ENCODE assay signal across 1 cellular context in the genomic region with DNA sequence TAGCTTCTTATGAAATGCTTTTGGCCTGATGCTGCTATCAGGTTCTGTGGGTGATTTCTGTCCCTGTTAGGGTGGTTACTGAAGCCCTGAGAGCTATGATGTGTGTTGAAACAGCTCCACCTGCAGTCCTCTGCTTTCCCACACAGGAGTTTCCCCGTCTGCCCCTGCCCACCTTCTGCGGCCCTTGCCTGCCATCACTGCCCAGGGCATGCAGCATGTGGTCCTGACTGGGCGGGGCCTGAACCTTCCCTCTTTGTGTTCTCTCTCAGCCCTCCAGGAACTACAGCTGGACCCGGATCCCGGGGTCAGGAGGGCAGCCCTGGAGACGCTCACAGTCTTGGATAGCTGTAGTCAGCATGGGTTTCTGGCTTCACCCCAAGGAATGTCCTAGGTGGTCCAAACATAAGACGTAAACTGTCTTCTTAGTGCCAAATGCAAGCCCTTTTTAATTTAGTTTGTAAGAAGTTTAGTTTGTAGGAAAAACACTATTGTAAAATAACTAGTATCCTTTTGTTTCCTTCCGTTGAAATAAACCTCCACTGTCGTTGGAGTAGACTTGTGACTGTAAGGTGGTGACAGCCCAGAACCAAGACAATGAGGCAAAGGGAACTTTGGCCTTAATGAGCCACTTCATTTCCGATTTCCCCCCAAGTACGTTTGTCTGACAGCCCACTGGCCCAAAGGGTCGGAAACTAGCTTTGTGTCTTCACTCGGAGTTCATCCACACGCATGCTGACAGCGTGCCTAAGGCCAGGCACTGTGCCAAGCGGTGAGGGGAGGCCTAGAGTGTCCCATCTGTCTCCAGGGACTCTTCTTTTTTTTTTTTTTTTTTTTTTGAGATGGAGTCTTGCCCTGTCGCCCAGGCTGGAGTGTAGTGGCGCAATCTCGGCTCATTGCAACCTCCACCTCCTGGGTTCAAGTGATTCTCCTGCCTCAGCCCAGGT.
A peak's percentile ranks its signal among the peaks of the same experiment; 100 is the strongest.
TF ChIP-seq lines count a peak whose summit lies in the region.

No MANE protein-coding gene starts in this region.

TF ChIP-seq in H1, 55 proteins besides CTCF, POLR2A, EP300 and RAD21:
- TF ChIP-seq, protein P1, sequence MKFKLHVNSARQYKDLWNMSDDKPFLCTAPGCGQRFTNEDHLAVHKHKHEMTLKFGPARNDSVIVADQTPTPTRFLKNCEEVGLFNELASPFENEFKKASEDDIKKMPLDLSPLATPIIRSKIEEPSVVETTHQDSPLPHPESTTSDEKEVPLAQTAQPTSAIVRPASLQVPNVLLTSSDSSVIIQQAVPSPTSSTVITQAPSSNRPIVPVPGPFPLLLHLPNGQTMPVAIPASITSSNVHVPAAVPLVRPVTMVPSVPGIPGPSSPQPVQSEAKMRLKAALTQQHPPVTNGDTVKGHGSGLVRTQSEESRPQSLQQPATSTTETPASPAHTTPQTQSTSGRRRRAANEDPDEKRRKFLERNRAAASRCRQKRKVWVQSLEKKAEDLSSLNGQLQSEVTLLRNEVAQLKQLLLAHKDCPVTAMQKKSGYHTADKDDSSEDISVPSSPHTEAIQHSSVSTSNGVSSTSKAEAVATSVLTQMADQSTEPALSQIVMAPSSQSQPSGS (IDR thresholded peaks at IDR 0.05; ENCODE audit: low read length) = no peak
- TF ChIP-seq, protein P2, sequence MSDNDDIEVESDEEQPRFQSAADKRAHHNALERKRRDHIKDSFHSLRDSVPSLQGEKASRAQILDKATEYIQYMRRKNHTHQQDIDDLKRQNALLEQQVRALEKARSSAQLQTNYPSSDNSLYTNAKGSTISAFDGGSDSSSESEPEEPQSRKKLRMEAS (IDR thresholded peaks at IDR 0.05) = peak; percentile 82
- peak; percentile 75; the same call in 1 of the 2 replicates for TF ChIP-seq YY1 (IDR thresholded peaks at IDR 0.05; ENCODE audit: low read depth, low read length)
- TF ChIP-seq, protein P3, sequence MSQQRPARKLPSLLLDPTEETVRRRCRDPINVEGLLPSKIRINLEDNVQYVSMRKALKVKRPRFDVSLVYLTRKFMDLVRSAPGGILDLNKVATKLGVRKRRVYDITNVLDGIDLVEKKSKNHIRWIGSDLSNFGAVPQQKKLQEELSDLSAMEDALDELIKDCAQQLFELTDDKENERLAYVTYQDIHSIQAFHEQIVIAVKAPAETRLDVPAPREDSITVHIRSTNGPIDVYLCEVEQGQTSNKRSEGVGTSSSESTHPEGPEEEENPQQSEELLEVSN (IDR thresholded peaks at IDR 0.05) = no peak
- TF ChIP-seq, protein P4, sequence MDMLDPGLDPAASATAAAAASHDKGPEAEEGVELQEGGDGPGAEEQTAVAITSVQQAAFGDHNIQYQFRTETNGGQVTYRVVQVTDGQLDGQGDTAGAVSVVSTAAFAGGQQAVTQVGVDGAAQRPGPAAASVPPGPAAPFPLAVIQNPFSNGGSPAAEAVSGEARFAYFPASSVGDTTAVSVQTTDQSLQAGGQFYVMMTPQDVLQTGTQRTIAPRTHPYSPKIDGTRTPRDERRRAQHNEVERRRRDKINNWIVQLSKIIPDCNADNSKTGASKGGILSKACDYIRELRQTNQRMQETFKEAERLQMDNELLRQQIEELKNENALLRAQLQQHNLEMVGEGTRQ (IDR thresholded peaks at IDR 0.05; ENCODE audit: low read length) = 0 out of 2 replicates have a peak, but pooled peaks have one; percentile 31
- TF ChIP-seq JUN (IDR thresholded peaks at IDR 0.05; ENCODE audit: low read depth, low read length) = no peak
- no peak for TF ChIP-seq SP4 (IDR thresholded peaks at IDR 0.05; ENCODE audit: low read length)
- TF ChIP-seq JUND (IDR thresholded peaks at IDR 0.05; ENCODE audit: low read length) = no peak
- no peak for TF ChIP-seq CEBPB (IDR thresholded peaks at IDR 0.05; ENCODE audit: low read depth, low read length)
- TF ChIP-seq SIN3A (conservative IDR thresholded peaks at IDR 0.05 in 1 of 2, IDR thresholded peaks at IDR 0.05 in 1 of 2; ENCODE audit: low read depth in 1 of 2, low read length in 2 of 2) = peak in 1 of 2 experiments; percentile 66; a peak in 1 of 4 replicates
- no peak for TF ChIP-seq MAFK (IDR thresholded peaks at IDR 0.05; ENCODE audit: low read depth, low read length)
